Comparison of ENCODE assay signal across 11 cellular contexts in the genomic region with DNA sequence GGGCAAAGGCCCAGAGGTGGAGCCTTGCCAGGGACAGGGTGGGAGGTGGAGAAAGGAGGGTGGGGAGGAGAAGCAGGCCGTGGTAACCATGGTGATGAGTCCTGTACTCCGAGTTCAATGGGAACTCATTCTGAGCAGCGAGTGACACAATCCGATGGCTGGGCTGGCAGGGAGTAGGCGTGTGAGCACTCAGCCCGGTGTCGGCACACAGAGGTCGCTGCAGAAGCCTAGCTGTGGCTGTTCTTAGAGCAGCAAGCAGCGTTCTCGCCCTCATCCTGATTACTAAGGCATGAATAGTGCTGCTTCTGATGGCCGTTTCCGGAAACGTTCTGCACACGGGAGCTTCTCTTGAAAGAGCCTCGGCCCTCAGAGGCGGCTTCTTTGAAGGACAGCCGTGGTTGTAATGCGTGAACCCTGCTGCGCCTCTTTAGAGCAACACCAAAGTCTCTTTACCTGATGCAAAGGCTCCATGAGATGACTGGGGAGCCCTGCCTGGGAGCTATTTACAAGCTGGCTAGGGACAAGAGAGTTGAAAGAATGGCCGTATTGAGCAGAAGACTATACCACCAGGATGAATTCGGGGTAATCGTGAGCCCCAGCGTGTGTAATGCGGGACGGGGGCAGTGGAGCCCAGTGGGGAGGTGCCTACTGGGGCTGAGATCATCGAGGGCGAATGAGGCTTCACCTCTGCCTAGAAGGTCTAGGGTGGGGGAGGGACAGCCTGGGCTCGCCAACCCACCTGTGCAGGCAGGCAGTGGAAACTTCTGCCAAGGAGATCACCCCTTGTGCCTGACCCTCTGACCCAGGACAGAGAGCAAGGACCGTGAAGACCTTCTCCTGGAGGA.
DNase-seq lines count a peak whose midpoint lies in the region; ATAC-seq and TF ChIP-seq lines count a peak whose summit lies in the region.
"Had no signal": no experiment of that assay in that cellular context is flagged by ENCODE, and none has a peak within 500 bp of the region (broad histone marks: within the 10 kb centered on the region; RNA-seq: fewer than 3 reads in every experiment).

No MANE protein-coding gene starts in this region.

- intact Hi-C loops in transverse colon (cut with DNase I; ENCODE audit: low total_unique reads) (no loop called here), left ventricle myocardium inferior (cut with micrococcal nuclease) (no loop called here)

- H3K27ac Mint-ChIP-seq in activated T-helper 17 cell treated with anti-CD3 and anti-CD28 coated beads, Interleukin-2, amount 50 U/mL, for 72 hours = no peak overlapping the region
- H3K27ac Mint-ChIP-seq: naive B cell had no signal

- in situ Hi-C loops in transverse colon (cut with MboI; ENCODE audit: low pct_ligation_motif_present in 1 of 4, low pct_unique_long_range_greater_than_20kb in 1 of 4, low sequenced_read_pairs in 3 of 4) = loop anchor here in 1 of 4 donors (25.0 kb wide), 1 partner anchor 246 kb away; no protein-coding TSS in a partner anchor

- ATAC-seq in activated T-helper 17 cell treated with anti-CD3 and anti-CD28 coated beads, Interleukin-2, amount 50 U/mL, for 72 hours (replicated peaks) = peak; percentile 50

- no peak overlapping the region for H3K4me3 ChIP-seq in transverse colon
- H3K4me3 ChIP-seq in left ventricle myocardium inferior = no peak overlapping the region

- H3K27me3 ChIP-seq in transverse colon = peaks cover 64% of the 10 kb centered on the region
- peaks cover 100% of the 10 kb centered on the region for H3K27me3 ChIP-seq in left ventricle myocardium inferior (ENCODE audit: low read depth)

- no peak for TF ChIP-seq EP300 in transverse colon (IDR thresholded peaks at IDR 0.05; ENCODE audit: low read depth)

- H3K4me1 ChIP-seq in transverse colon (peaks cover 0 to 12% (median 4%) of the 10 kb centered on the region in 4 donors), left ventricle myocardium inferior (no peaks in the 10 kb centered on the region)

- no peak overlapping the region for H3K27ac ChIP-seq in transverse colon
- no peak overlapping the region for H3K27ac ChIP-seq in left ventricle myocardium inferior (replicated peaks)
- H3K27ac ChIP-seq: KMS-11 had no signal

- WGBS in transverse colon (ENCODE audit: low coverage in 1 of 2), 2 donors = 5 to 7% methylated on average over 4 to 29 of the region's 29 CpGs

- no peak overlapping the region for H3K4me3 Mint-ChIP-seq in activated T-helper 17 cell treated with anti-CD3 and anti-CD28 coated beads, Interleukin-2, amount 50 U/mL, for 72 hours

- no peaks in the 10 kb centered on the region for H3K9me3 ChIP-seq in transverse colon
- H3K9me3 ChIP-seq in left ventricle myocardium inferior (replicated peaks) = no peaks in the 10 kb centered on the region

- peaks cover 51% of the 10 kb centered on the region for H3K27me3 Mint-ChIP-seq in activated T-helper 17 cell treated with anti-CD3 and anti-CD28 coated beads, Interleukin-2, amount 50 U/mL, for 72 hours

- no peaks in the 10 kb centered on the region for H3K36me3 Mint-ChIP-seq in activated T-helper 17 cell treated with anti-CD3 and anti-CD28 coated beads, Interleukin-2, amount 50 U/mL, for 72 hours (ENCODE audit: low read depth)
- H3K36me3 Mint-ChIP-seq: naive B cell had no signal

- no peak for TF ChIP-seq POLR2A in transverse colon (IDR thresholded peaks at IDR 0.05)

- DNase-seq in activated naive CD4-positive, alpha-beta T cell treated with anti-CD3 and anti-CD28 coated beads, Interleukin-2, amount 50 U/mL, for 16 hours = peak; percentile 18
- DNase-seq in activated naive CD4-positive, alpha-beta T cell (lab: John Stamatoyannopoulos, UW) = no peak
- DNase-seq in kidney tubule cell (ENCODE audit: low spot score) (peak; percentile 62), transverse colon (peak; percentile 16), H4 (ENCODE audit: low spot score) (no peak), left ventricle myocardium inferior (no peak), SIG-M5 (lab: John Stamatoyannopoulos, UW) (no peak)
- DNase-seq: DND-41, naive B cell had no signal

- TF ChIP-seq CTCF in transverse colon (IDR thresholded peaks at IDR 0.05) = no peak
- TF ChIP-seq CTCF in left ventricle myocardium inferior (IDR thresholded peaks at IDR 0.05; ENCODE audit: borderline replicate concordance) = no peak

- H3K4me1 Mint-ChIP-seq in activated T-helper 17 cell treated with anti-CD3 and anti-CD28 coated beads, Interleukin-2, amount 50 U/mL, for 72 hours = no peaks in the 10 kb centered on the region

- H3K9me3 Mint-ChIP-seq in activated T-helper 17 cell treated with anti-CD3 and anti-CD28 coated beads, Interleukin-2, amount 50 U/mL, for 72 hours = no peaks in the 10 kb centered on the region

- H3K36me3 ChIP-seq in transverse colon (no peaks in the 10 kb centered on the region), left ventricle myocardium inferior (no peaks in the 10 kb centered on the region)

Comparison
In these comparisons a context has a peak if more than half of its experiments do, and no peak if none do; other contexts are left out.
1. DNase-seq: peak in activated naive CD4-positive, alpha-beta T cell treated with anti-CD3 and anti-CD28 coated beads, Interleukin-2, amount 50 U/mL, for 16 hours (single experiment), kidney tubule cell (single experiment) and transverse colon (single experiment); none in activated naive CD4-positive, alpha-beta T cell (0 of 4), H4 (single experiment), left ventricle myocardium inferior (single experiment) and SIG-M5 (single experiment).